Comparison of ENCODE assay signal across 20 cellular contexts in genomic region chr2:178674122-178674521, GRCh38.
DNase-seq lines count a peak whose midpoint lies in the region; ATAC-seq and TF ChIP-seq lines count a peak whose summit lies in the region.
"Had no signal": no experiment of that assay in that cellular context is flagged by ENCODE, and none has a peak within 500 bp of the region (broad histone marks: within the 10 kb centered on the region; RNA-seq: fewer than 3 reads in every experiment).

No MANE protein-coding gene starts in this region.

- TF ChIP-seq CTCF in left ventricle myocardium inferior (IDR thresholded peaks at IDR 0.05; ENCODE audit: borderline replicate concordance) (peak; percentile 10), heart left ventricle (IDR thresholded peaks at IDR 0.05) (peak in 1 of 12 donors; percentile 11), brain microvascular endothelial cell (IDR thresholded peaks at IDR 0.05; ENCODE audit: low read depth, low read length, missing control alignments) (peak; percentile 19)

- DNase-seq in left ventricle myocardium inferior = no peak
- no peak for DNase-seq in heart left ventricle
- peak; percentile 5 for DNase-seq in NCI-H460 (ENCODE audit: extremely low read depth, low read depth)
- DNase-seq in brain microvascular endothelial cell = no peak
- DNase-seq in posterior vena cava (ENCODE audit: low spot score) = no peak
- DNase-seq in NCI-H1694 treated with DMSO at 0.1 percent for 48 hours (lab: John Stamatoyannopoulos, UW) = no peak
- no peak for DNase-seq in effector CD8-positive, alpha-beta T cell (lab: John Stamatoyannopoulos, UW)
- DNase-seq: activated CD4-positive, alpha-beta memory T cell treated with anti-CD3 and anti-CD28 coated beads for 36 hours; activated naive CD8-positive, alpha-beta T cell treated with anti-CD3 and anti-CD28 coated beads, Interleukin-2, amount 50 U/mL, for 24 hours; activated T-cell treated with anti-CD3 and anti-CD28 coated beads, Interleukin-2, amount 50 U/mL, for 4 hours; central memory CD4-positive, alpha-beta T cell; effector memory CD8-positive, alpha-beta T cell; lower lobe of right lung; MG63; naive thymus-derived CD4-positive, alpha-beta T cell; NCI-H2029; Right ventricle myocardium superior; stomach had no signal

- no peak overlapping the region for H3K27ac ChIP-seq in left ventricle myocardium inferior (replicated peaks)
- H3K27ac ChIP-seq in heart left ventricle = no peak overlapping the region
- no peak overlapping the region for H3K27ac ChIP-seq in brain microvascular endothelial cell
- H3K27ac ChIP-seq: lower lobe of right lung, prostate gland, stomach had no signal

- peaks cover 4% of the 10 kb centered on the region for H3K4me1 ChIP-seq in left ventricle myocardium inferior
- H3K4me1 ChIP-seq in heart left ventricle = no peaks in the 10 kb centered on the region
- H3K4me1 ChIP-seq: lower lobe of right lung, prostate gland, stomach had no signal

- intact Hi-C loops in left ventricle myocardium inferior (cut with micrococcal nuclease) = no loop called here
- intact Hi-C loops in heart left ventricle (cut with DNase I) = no loop called here
- intact Hi-C loops in posterior vena cava (cut with DNase I) = no loop called here

- WGBS in heart left ventricle, 4 donors = 80 to 84% (median 81%) methylated on average over 4 of the region's 4 CpGs

- H3K9me3 ChIP-seq in left ventricle myocardium inferior (replicated peaks) = no peaks in the 10 kb centered on the region
- H3K9me3 ChIP-seq in heart left ventricle = no peaks in the 10 kb centered on the region
- H3K9me3 ChIP-seq: lower lobe of right lung, MG63, prostate gland, stomach had no signal

- H3K27me3 ChIP-seq in left ventricle myocardium inferior (ENCODE audit: low read depth) = no peaks in the 10 kb centered on the region
- H3K27me3 ChIP-seq in heart left ventricle = no peaks in the 10 kb centered on the region
- H3K27me3 ChIP-seq in brain microvascular endothelial cell (replicated peaks) = no peaks in the 10 kb centered on the region
- H3K27me3 ChIP-seq: stomach had no signal

- ATAC-seq in heart left ventricle = no peak
- ATAC-seq in HG02852 (IDR thresholded peaks at IDR 0.05; ENCODE audit: unreplicated experiment) = no peak
- ATAC-seq: activated naive CD8-positive, alpha-beta T cell treated with anti-CD3 and anti-CD28 coated beads, Interleukin-2, amount 50 U/mL, for 24 hours; activated T-cell treated with anti-CD3 and anti-CD28 coated beads, Interleukin-2, amount 50 U/mL, for 4 hours; effector memory CD8-positive, alpha-beta T cell; lower lobe of right lung; naive thymus-derived CD4-positive, alpha-beta T cell had no signal

- H3K36me3 ChIP-seq in left ventricle myocardium inferior = peaks cover 95% of the 10 kb centered on the region
- H3K36me3 ChIP-seq in heart left ventricle = peaks cover 0 to 100% (median 68%) of the 10 kb centered on the region in 9 donors
- H3K36me3 ChIP-seq in brain microvascular endothelial cell (replicated peaks) = no peaks in the 10 kb centered on the region
- H3K36me3 ChIP-seq: MG63, prostate gland, stomach had no signal

- in situ Hi-C loops in brain microvascular endothelial cell (cut with HindIII; ENCODE audit: low pct_ligation_motif_present, low sequenced_read_pairs) = no loop called here

- no peak for TF ChIP-seq POLR2A in heart left ventricle (IDR thresholded peaks at IDR 0.05)

- H3K4me3 ChIP-seq in left ventricle myocardium inferior (no peak overlapping the region), heart left ventricle (no peak overlapping the region), brain microvascular endothelial cell (ENCODE audit: low read depth, low read length) (no peak overlapping the region)
- H3K4me3 ChIP-seq: lower lobe of right lung, MG63, prostate gland, stomach had no signal
